Comparison of ENCODE assay signal across 8 cellular contexts in genomic region chr20:10508468-10509251, GRCh38.
DNase-seq lines count a peak whose midpoint lies in the region; ATAC-seq and TF ChIP-seq lines count a peak whose summit lies in the region.

No MANE protein-coding gene starts in this region.

- TF ChIP-seq CTCF in DND-41 (IDR thresholded peaks at IDR 0.05; ENCODE audit: borderline replicate concordance, extremely low read depth, low read length, poor library complexity, severe bottlenecking) (no peak), gastroesophageal sphincter (IDR thresholded peaks at IDR 0.05) (no peak), psoas muscle (IDR thresholded peaks at IDR 0.05) (no peak)

- H2AFZ ChIP-seq in DND-41 (ENCODE audit: low read depth, low read length) = no peak overlapping the region

- H3K4me1 ChIP-seq in DND-41 (ENCODE audit: insufficient read depth, low read length) = peaks cover 33% of the 10 kb centered on the region
- H3K4me1 ChIP-seq in gastroesophageal sphincter = peaks cover 8 to 69% (median 28%) of the 10 kb centered on the region in 3 donors
- peaks cover 47% of the 10 kb centered on the region for H3K4me1 ChIP-seq in psoas muscle

- H3K4me3 ChIP-seq in DND-41 (ENCODE audit: low read depth in 1 of 2, low read length in 2 of 2) (no peak overlapping the region), gastroesophageal sphincter (no peak overlapping the region), psoas muscle (no peak overlapping the region)

- intact Hi-C loops in psoas muscle (cut with DNase I) = no loop called here

- H3K27me3 ChIP-seq in DND-41 (ENCODE audit: insufficient read depth, low read length, poor library complexity) = no peaks in the 10 kb centered on the region
- H3K27me3 ChIP-seq in gastroesophageal sphincter = no peaks in the 10 kb centered on the region
- no peaks in the 10 kb centered on the region for H3K27me3 ChIP-seq in psoas muscle (ENCODE audit: insufficient read depth in 3 of 3, low read length in 2 of 3)

- no peak for DNase-seq in DND-41
- peak; percentile 76 for DNase-seq in SW480 (ENCODE audit: low spot score)
- DNase-seq in psoas muscle = peak in 1 of 2 donors; percentile 53
- no peak for DNase-seq in COLO668 (lab: John Stamatoyannopoulos, UW; ENCODE audit: unreplicated experiment)
- DNase-seq in stimulated activated CD8-positive, alpha-beta memory T cell treated with anti-CD3 and anti-CD28 coated beads, Interleukin-4, amount 100 ng/mL, for 48 hours = no peak
- DNase-seq in activated CD4-positive, CD25-positive, alpha-beta regulatory T cell (lab: John Stamatoyannopoulos, UW) = no peak

- H4K20me1 ChIP-seq in DND-41 (ENCODE audit: insufficient read depth, low read length) = peaks cover 32% of the 10 kb centered on the region

- TF ChIP-seq POLR2A in gastroesophageal sphincter (IDR thresholded peaks at IDR 0.05) = no peak

- ATAC-seq in DND-41 (ENCODE audit: insufficient read depth, low read depth) (no peak), gastroesophageal sphincter (no peak), psoas muscle (no peak), GM18907 (IDR thresholded peaks at IDR 0.05; ENCODE audit: unreplicated experiment) (no peak)

- H3K36me3 ChIP-seq in DND-41 (ENCODE audit: insufficient read depth, low read length) (no peaks in the 10 kb centered on the region), gastroesophageal sphincter (no peaks in the 10 kb centered on the region), psoas muscle (ENCODE audit: insufficient read depth in 1 of 2, low read depth in 1 of 2) (no peaks in the 10 kb centered on the region)

- no peak overlapping the region for H3K4me2 ChIP-seq in DND-41 (ENCODE audit: insufficient read depth, low read length)

- H3K79me2 ChIP-seq in DND-41 (ENCODE audit: insufficient read depth, low read length) = peaks cover 68% of the 10 kb centered on the region

- H3K9me3 ChIP-seq in DND-41 (ENCODE audit: insufficient read depth, low read length, severe bottlenecking) (no peaks in the 10 kb centered on the region), gastroesophageal sphincter (no peaks in the 10 kb centered on the region), psoas muscle (no peaks in the 10 kb centered on the region)

- no peak overlapping the region for H3K9ac ChIP-seq in DND-41 (ENCODE audit: low read depth, low read length)

- TF ChIP-seq EP300 in gastroesophageal sphincter (IDR thresholded peaks at IDR 0.05) = no peak

- H3K27ac ChIP-seq in DND-41 (ENCODE audit: low read length) (peak overlapping the region; percentile 2; the same call in 1 of the 2 replicates), gastroesophageal sphincter (peak overlapping the region in 3 of 4 donors; percentile 53 to 67 (median 64)), psoas muscle (peak overlapping the region; percentile 36)

- WGBS in gastroesophageal sphincter (ENCODE audit: low coverage in 1 of 2), 2 donors = 11 to 29% methylated on average over 3 to 7 of the region's 8 CpGs
- 26 to 41% (median 33%) methylated on average over 8 of the region's 8 CpGs for WGBS in psoas muscle, 3 donors

Comparison
In these comparisons a context has a peak if more than half of its experiments do, and no peak if none do; other contexts are left out.
1. H3K27ac ChIP-seq: peak in every context shown above with its lines; median percentile 64 in gastroesophageal sphincter; 36 in psoas muscle; 2 in DND-41.